ENCODE assay signal across 8 cellular contexts in the genomic region with DNA sequence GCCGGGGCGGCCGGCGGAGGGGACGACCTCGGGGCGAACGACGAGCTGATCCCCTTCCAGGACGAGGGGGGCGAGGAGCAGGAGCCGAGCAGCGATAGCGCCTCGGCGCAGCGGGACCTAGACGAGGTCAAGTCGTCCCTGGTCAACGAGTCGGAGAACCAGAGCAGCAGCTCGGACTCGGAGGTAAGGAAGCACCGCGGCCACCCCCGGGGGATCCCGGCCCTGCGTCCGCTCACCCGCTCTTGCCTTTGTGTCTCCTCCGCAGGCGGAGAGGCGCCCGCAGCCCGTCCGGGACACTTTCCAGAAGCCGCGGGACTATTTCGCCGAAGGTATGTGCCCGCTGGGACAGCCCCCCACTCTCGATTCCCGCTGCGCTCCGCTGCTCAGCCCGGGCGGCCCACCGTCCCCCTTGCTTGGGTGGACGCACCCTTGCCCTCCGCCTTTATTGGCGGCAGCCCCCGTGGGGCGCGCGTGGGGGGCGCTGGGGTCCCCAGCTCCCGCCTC. TPM values are rescaled to one million over a fixed set of nuclear protein-coding genes. Genes with fewer than 3 reads are reported as not detected.
DNase-seq lines count a peak whose midpoint lies in the region; ATAC-seq and TF ChIP-seq lines count a peak whose summit lies in the region.

No MANE protein-coding gene starts in this region.

- H3K9ac ChIP-seq in mammary epithelial cell (ENCODE audit: insufficient read depth, low read length) = peak overlapping the region; percentile 74

- no peaks in the 10 kb centered on the region for H3K9me3 ChIP-seq in mammary epithelial cell (replicated peaks; ENCODE audit: insufficient read depth, low read length)

- no peaks in the 10 kb centered on the region for H3K9me3 Mint-ChIP-seq in stimulated activated naive CD8-positive, alpha-beta T cell treated with anti-CD3 and anti-CD28 coated beads, Interleukin-15, amount 100 ng/mL, for 72 hours

- dilution Hi-C loops in mammary epithelial cell (cut with HindIII; ENCODE audit: low sequenced_read_pairs) = no loop called here

- peaks cover 63% of the 10 kb centered on the region for H3K27me3 Mint-ChIP-seq in stimulated activated naive CD8-positive, alpha-beta T cell treated with anti-CD3 and anti-CD28 coated beads, Interleukin-15, amount 100 ng/mL, for 72 hours

- H3K4me1 ChIP-seq in mammary epithelial cell (ENCODE audit: insufficient read depth, low read length) = peaks cover 18% of the 10 kb centered on the region

- peak; percentile 6 for DNase-seq in NCI-H226
- peak; percentile 51 for DNase-seq in mammary epithelial cell
- DNase-seq in kidney tubule cell (ENCODE audit: low spot score) = peak; percentile 34
- peak; percentile 29 to 30 for DNase-seq in stimulated activated naive CD8-positive, alpha-beta T cell treated with anti-CD3 and anti-CD28 coated beads, Interleukin-15, amount 100 ng/mL, for 72 hours
- DNase-seq in KG1 (lab: John Stamatoyannopoulos, UW) = no peak

- CTCF ChIA-PET in mammary epithelial cell (lab: Charles Lee; ENCODE audit: low non-redundant PET) = no interaction called here

- in situ Hi-C loops in mammary epithelial cell (cut with MboI; ENCODE audit: low sequenced_read_pairs in 2 of 2) = loop anchor here (5.0 to 10.0 kb wide), 2 partner anchors 143 to 151 kb away; no protein-coding TSS in a partner anchor

- peak overlapping the region; percentile 67 for H3K27ac ChIP-seq in mammary epithelial cell (ENCODE audit: insufficient read depth, low read depth, low read length)

- H3K79me2 ChIP-seq in mammary epithelial cell (ENCODE audit: insufficient read depth, low read length) = peaks cover 46% of the 10 kb centered on the region

- intact Hi-C loops in mammary epithelial cell (cut with micrococcal nuclease) = loop anchor here (5.0 to 10.0 kb wide), 3 partner anchors 207 to 418 kb away; a partner anchor contains a TSS

- H3K27ac Mint-ChIP-seq in stimulated activated naive CD8-positive, alpha-beta T cell treated with anti-CD3 and anti-CD28 coated beads, Interleukin-15, amount 100 ng/mL, for 72 hours = no peak overlapping the region

- H3K4me2 ChIP-seq in mammary epithelial cell (ENCODE audit: insufficient read depth, low read depth, low read length) = peak overlapping the region; percentile 98

- no peaks in the 10 kb centered on the region for H3K27me3 ChIP-seq in mammary epithelial cell (ENCODE audit: insufficient read depth, low read length)

- WGBS in mammary epithelial cell (ENCODE audit: low coverage, missing lambda C conversion rate) = 4% methylated on average over 9 of the region's 57 CpGs

- peaks cover 10% of the 10 kb centered on the region for H3K4me1 Mint-ChIP-seq in stimulated activated naive CD8-positive, alpha-beta T cell treated with anti-CD3 and anti-CD28 coated beads, Interleukin-15, amount 100 ng/mL, for 72 hours

- peak overlapping the region; percentile 89 to 98 (median 97) for H3K4me3 ChIP-seq in mammary epithelial cell (replicated peaks in 1 of 3; ENCODE audit: insufficient read depth in 1 of 3, low read depth in 2 of 3, low read length in 3 of 3)

- H4K20me1 ChIP-seq in mammary epithelial cell (ENCODE audit: insufficient read depth, low read length) = no peaks in the 10 kb centered on the region

- no peak for TF ChIP-seq CTCF in mammary epithelial cell (conservative IDR thresholded peaks at IDR 0.05 in 1 of 2, IDR thresholded peaks at IDR 0.05 in 1 of 2; ENCODE audit: extremely low read depth in 1 of 2, insufficient read depth in 1 of 2, low read depth in 1 of 2, low read length in 2 of 2)

- peak overlapping the region; percentile 55 to 62 for H3K4me3 Mint-ChIP-seq in stimulated activated naive CD8-positive, alpha-beta T cell treated with anti-CD3 and anti-CD28 coated beads, Interleukin-15, amount 100 ng/mL, for 72 hours

- peak overlapping the region; percentile 95 for H2AFZ ChIP-seq in mammary epithelial cell (ENCODE audit: low read depth, low read length)

- H3K36me3 ChIP-seq in mammary epithelial cell (ENCODE audit: insufficient read depth, low read length) = no peaks in the 10 kb centered on the region

- BruUV-seq in mammary epithelial cell (replicated peaks; lab: Mats Ljungman, UMichigan) = TSS peak; percentile 35

- ATAC-seq in GM18502 (IDR thresholded peaks at IDR 0.05; ENCODE audit: poor library complexity, unreplicated experiment) (peak; percentile 20), HG03565 (IDR thresholded peaks at IDR 0.05; ENCODE audit: unreplicated experiment) (no peak), GM21515 (IDR thresholded peaks at IDR 0.05; ENCODE audit: unreplicated experiment) (no peak)
- peak; percentile 29 for ATAC-seq in stimulated activated naive CD8-positive, alpha-beta T cell treated with anti-CD3 and anti-CD28 coated beads, Interleukin-15, amount 100 ng/mL, for 72 hours

RNA-seq across cellular contexts. Expression of a gene that starts 0.6 kb away (rescaled TPM):
- 10 to 100 TPM in 1 of 2 donors, 1 to 10 TPM in 1; 6.3 to 26.4 TPM for total RNA-seq in mammary epithelial cell
- 3.1 TPM for polyA plus RNA-seq in mammary epithelial cell
- polyA minus RNA-seq in mammary epithelial cell = 7.4 TPM

Comparison
In these comparisons a context has a peak if more than half of its experiments do, and no peak if none do; other contexts are left out.
1. ATAC-seq: peak in GM18502 (single experiment) and stimulated activated naive CD8-positive, alpha-beta T cell treated with anti-CD3 and anti-CD28 coated beads, Interleukin-15, amount 100 ng/mL, for 72 hours (single experiment); none in HG03565 (single experiment) and GM21515 (single experiment).